ENCODE assay signal across 8 cellular contexts in genomic region chr11:27505781-27506180, GRCh38. TPM values are rescaled to one million over a fixed set of nuclear protein-coding genes. Genes with fewer than 3 reads are reported as not detected.
DNase-seq lines count a peak whose midpoint lies in the region; ATAC-seq lines count a peak whose summit lies in the region.

No MANE protein-coding gene starts in this region.

- H3K4me3 ChIP-seq in iPS-15b (ENCODE audit: low read depth, low read length), result peak overlapping the region; percentile 93

- H3K27me3 Mint-ChIP-seq in activated CD4-positive, alpha-beta memory T cell treated with anti-CD3 and anti-CD28 coated beads for 36 hours, result no peaks in the 10 kb centered on the region

- no peaks in the 10 kb centered on the region for H3K27me3 ChIP-seq in iPS-15b (ENCODE audit: control insufficient read depth, insufficient read depth, low read length)

- H3K27ac ChIP-seq in substantia nigra (ENCODE audit: low read depth, low read length, poor library complexity, severe bottlenecking), result peak overlapping the region; percentile 58

- H3K4me1 Mint-ChIP-seq in activated CD4-positive, alpha-beta memory T cell treated with anti-CD3 and anti-CD28 coated beads for 36 hours (ENCODE audit: low read depth), result peaks cover 40% of the 10 kb centered on the region

- H3K9me3 ChIP-seq in iPS-15b (ENCODE audit: control insufficient read depth, insufficient read depth, low read length), result no peaks in the 10 kb centered on the region

- ATAC-seq in GM18498 (IDR thresholded peaks at IDR 0.05; ENCODE audit: unreplicated experiment) (peak; percentile 7), HG02852 (IDR thresholded peaks at IDR 0.05; ENCODE audit: unreplicated experiment) (peak; percentile 0), GM21367 (IDR thresholded peaks at IDR 0.05; ENCODE audit: unreplicated experiment) (no peak)

- POLR2A ChIA-PET in activated CD4-positive, alpha-beta memory T cell treated with anti-CD3 and anti-CD28 coated beads for 36 hours (lab: Charles Lee), result interaction anchor here (0.6 kb wide), 1 partner anchor 122 kb away, joined by 3 read pairs; no protein-coding TSS in a partner anchor

- CTCF ChIA-PET in activated CD4-positive, alpha-beta memory T cell treated with anti-CD3 and anti-CD28 coated beads for 36 hours (lab: Charles Lee), result no interaction called here

- H3K27ac Mint-ChIP-seq in activated CD4-positive, alpha-beta memory T cell treated with anti-CD3 and anti-CD28 coated beads for 36 hours, result peak overlapping the region; percentile 93

- H3K4me1 ChIP-seq in iPS-15b (ENCODE audit: control insufficient read depth, insufficient read depth, low read length), result no peaks in the 10 kb centered on the region

- peak overlapping the region; percentile 100 for H3K4me3 Mint-ChIP-seq in activated CD4-positive, alpha-beta memory T cell treated with anti-CD3 and anti-CD28 coated beads for 36 hours

- no peak for DNase-seq in activated CD4-positive, alpha-beta memory T cell treated with anti-CD3 and anti-CD28 coated beads for 36 hours
- DNase-seq in substantia nigra (lab: John Stamatoyannopoulos, UW), result no peak
- DNase-seq in NCI-H1417 (lab: John Stamatoyannopoulos, UW), result no peak
- no peak for DNase-seq in nucleus accumbens (lab: John Stamatoyannopoulos, UW)

- H3K9ac ChIP-seq in iPS-15b (ENCODE audit: low read depth, low read length), result peak overlapping the region; percentile 94

- intact Hi-C loops in activated CD4-positive, alpha-beta memory T cell treated with anti-CD3 and anti-CD28 coated beads for 36 hours (cut with micrococcal nuclease), result loop anchor here (1.0 kb wide), 4 partner anchors 8 to 603 kb away; partner anchors contain the start of genes CCDC34, KIF18A, LGR4 and METTL15

- H3K36me3 ChIP-seq in iPS-15b (ENCODE audit: control insufficient read depth, insufficient read depth, low read length), result peaks cover 4% of the 10 kb centered on the region

- H3K9me3 Mint-ChIP-seq in activated CD4-positive, alpha-beta memory T cell treated with anti-CD3 and anti-CD28 coated beads for 36 hours, result no peaks in the 10 kb centered on the region

- H3K36me3 Mint-ChIP-seq in activated CD4-positive, alpha-beta memory T cell treated with anti-CD3 and anti-CD28 coated beads for 36 hours, result peaks cover 3% of the 10 kb centered on the region

RNA-seq across cellular contexts. Expression of gene LIN7C, which starts 0.8 kb away (rescaled TPM):
- total RNA-seq in activated CD4-positive, alpha-beta memory T cell treated with anti-CD3 and anti-CD28 coated beads for 36 hours, result 10 to 100 TPM; 27.6 to 28.7 TPM

RNA-seq across cellular contexts. Expression of gene LGR4, which starts 33.2 kb away (rescaled TPM):
- under 1 TPM; 0.22 to 0.67 TPM for total RNA-seq in activated CD4-positive, alpha-beta memory T cell treated with anti-CD3 and anti-CD28 coated beads for 36 hours
